In the genomic region with DNA sequence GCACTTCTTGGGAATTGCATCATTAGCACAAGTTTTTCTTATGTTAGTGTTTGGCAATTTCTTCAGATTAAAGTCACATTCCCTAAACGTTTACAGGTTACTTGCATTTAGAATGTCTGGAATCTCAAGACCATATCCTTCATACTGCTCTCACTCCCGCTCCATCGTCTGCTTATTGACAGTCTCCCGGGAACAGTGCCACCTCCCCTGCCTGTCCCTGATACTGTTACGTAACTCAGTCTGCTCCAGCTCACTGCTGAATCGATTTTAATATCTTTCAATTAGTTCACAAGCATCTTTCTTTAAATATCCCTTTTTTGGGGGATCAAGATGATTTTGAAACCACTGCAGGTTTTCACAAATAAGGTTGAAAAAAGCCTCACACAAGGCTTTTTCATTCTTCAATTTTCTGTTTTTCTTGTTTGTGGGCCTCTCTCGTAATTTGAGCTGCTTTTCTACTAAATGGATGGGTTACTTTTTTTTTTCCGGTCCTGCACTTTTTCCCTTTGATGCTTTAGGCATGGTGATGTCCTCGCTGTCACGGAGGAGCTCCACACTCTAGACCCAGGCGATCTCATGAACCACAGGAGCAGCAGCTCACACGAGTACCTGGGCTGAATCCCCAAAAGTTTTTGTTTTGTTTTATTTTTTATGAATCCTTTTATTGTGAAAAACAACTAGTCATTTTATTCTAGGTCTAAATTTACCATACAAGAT, we compare ENCODE assay signal across 19 cellular contexts. TPM values are rescaled to one million over a fixed set of nuclear protein-coding genes. Genes with fewer than 3 reads are reported as not detected.
DNase-seq lines count a peak whose midpoint lies in the region; ATAC-seq and TF ChIP-seq lines count a peak whose summit lies in the region.
"Had no signal": no experiment of that assay in that cellular context is flagged by ENCODE, and none has a peak within 500 bp of the region (broad histone marks: within the 10 kb centered on the region; RNA-seq: fewer than 3 reads in every experiment).

No MANE protein-coding gene starts in this region.

- peak overlapping the region; percentile 26 for H3K27ac Mint-ChIP-seq in nephron progenitor cell
- H3K27ac Mint-ChIP-seq: activated naive CD4-positive, alpha-beta T cell treated with anti-CD3 and anti-CD28 coated beads, Interleukin-2, amount 10 ng/mL, durations not matched to agents 7 days and 5 days; brain; IgD-negative memory B cell; T-helper 2 cell treated with Interferon-gamma antibody and Interleukin-4, amounts not matched to agents 5 μg/mL and 100 μg/mL, for 36 hours had no signal

- H3K27me3 Mint-ChIP-seq in nephron progenitor cell (ENCODE audit: low read depth, poor library complexity) = no peaks in the 10 kb centered on the region

- no peaks in the 10 kb centered on the region for H3K36me3 Mint-ChIP-seq in nephron progenitor cell (ENCODE audit: low read depth)
- H3K36me3 Mint-ChIP-seq: activated naive CD4-positive, alpha-beta T cell treated with anti-CD3 and anti-CD28 coated beads, Interleukin-2, amount 10 ng/mL, durations not matched to agents 7 days and 5 days; brain; IgD-negative memory B cell had no signal

- intact Hi-C loops in body of pancreas (cut with DNase I) = no loop called here
- intact Hi-C loops in psoas muscle (cut with DNase I) = no loop called here

- no peak overlapping the region for H3K27ac ChIP-seq in HEK293 (ENCODE audit: extremely low read depth, low read depth, low read length)
- H3K27ac ChIP-seq in body of pancreas = no peak overlapping the region
- no peak overlapping the region for H3K27ac ChIP-seq in psoas muscle
- H3K27ac ChIP-seq: BLaER1, sigmoid colon, testis had no signal

- TF ChIP-seq CTCF in HEK293 (tag by site-specific recombination; IDR thresholded peaks at IDR 0.05) (no peak), body of pancreas (IDR thresholded peaks at IDR 0.05) (no peak), nephron progenitor cell (IDR thresholded peaks at IDR 0.05) (no peak), psoas muscle (IDR thresholded peaks at IDR 0.05) (no peak)

- TF ChIP-seq POLR2A in body of pancreas (IDR thresholded peaks at IDR 0.05) = no peak

- H3K4me3 ChIP-seq in HEK293 (ENCODE audit: low read depth, low read length) (no peak overlapping the region), body of pancreas (no peak overlapping the region), psoas muscle (no peak overlapping the region)
- H3K4me3 ChIP-seq: BLaER1, sigmoid colon, testis had no signal

- H3K4me1 Mint-ChIP-seq in nephron progenitor cell = no peaks in the 10 kb centered on the region
- H3K4me1 Mint-ChIP-seq: activated naive CD4-positive, alpha-beta T cell treated with anti-CD3 and anti-CD28 coated beads, Interleukin-2, amount 10 ng/mL, durations not matched to agents 7 days and 5 days; brain; IgD-negative memory B cell had no signal

- peak overlapping the region; percentile 38 for H3K4me3 Mint-ChIP-seq in nephron progenitor cell
- H3K4me3 Mint-ChIP-seq: activated naive CD4-positive, alpha-beta T cell treated with anti-CD3 and anti-CD28 coated beads, Interleukin-2, amount 10 ng/mL, durations not matched to agents 7 days and 5 days; IgD-negative memory B cell; T-helper 2 cell treated with Interferon-gamma antibody and Interleukin-4, amounts not matched to agents 5 μg/mL and 100 μg/mL, for 36 hours had no signal

- H3K4me1 ChIP-seq in HEK293 (ENCODE audit: control insufficient read depth, insufficient read depth, low read length) (no peaks in the 10 kb centered on the region), body of pancreas (no peaks in the 10 kb centered on the region), psoas muscle (no peaks in the 10 kb centered on the region)
- H3K4me1 ChIP-seq: BLaER1, sigmoid colon, testis had no signal

- POLR2A ChIA-PET in HEK293 (lab: Yijun Ruan, JAX) = no interaction called here

- H3K27me3 ChIP-seq in body of pancreas (no peaks in the 10 kb centered on the region), psoas muscle (ENCODE audit: insufficient read depth in 3 of 3, low read length in 2 of 3) (no peaks in the 10 kb centered on the region)
- H3K27me3 ChIP-seq: BLaER1, sigmoid colon, testis had no signal

- 30 to 39% methylated on average over 12 of the region's 12 CpGs for WGBS in body of pancreas, 2 donors
- WGBS in psoas muscle, 3 donors = 12 to 20% (median 14%) methylated on average over 12 of the region's 12 CpGs

- DNase-seq in EL (peak; percentile 13), body of pancreas (peak; percentile 10 to 61 (median 26)), nephron progenitor cell (no peak), psoas muscle (no peak), DMS 273 treated with DMSO at 0.1 percent for 48 hours (lab: John Stamatoyannopoulos, UW) (no peak)
- DNase-seq in stimulated activated CD8-positive, alpha-beta memory T cell treated with anti-CD3 and anti-CD28 coated beads, Interleukin-4, amount 100 ng/mL, for 48 hours = no peak
- DNase-seq: activated CD4-positive, alpha-beta T cell treated with anti-CD3 and anti-CD28 coated beads for 4 hours; activated naive CD4-positive, alpha-beta T cell treated with anti-CD3 and anti-CD28 coated beads, Interleukin-2, amount 10 ng/mL, durations not matched to agents 7 days and 5 days; cortex of kidney; DMS53; NCI-H2227 treated with DMSO at 0.1 percent for 48 hours; SHP77 treated with DMSO at 0.1 percent for 48 hours; sigmoid colon; testis had no signal

- CTCF ChIA-PET in HEK293 (lab: Yijun Ruan, JAX) = interaction anchor here (0.7 to 2.1 kb wide), 3 partner anchors 8 to 142 kb away, joined by 3 to 10 read pairs (median 3); no protein-coding TSS in a partner anchor

- ATAC-seq in body of pancreas (no peak), psoas muscle (no peak)

- H3K36me3 ChIP-seq in HEK293 (ENCODE audit: control insufficient read depth in 2 of 2, insufficient read depth in 1 of 2, low read length in 2 of 2) (no peaks in the 10 kb centered on the region), body of pancreas (replicated peaks in 1 of 2; ENCODE audit: insufficient read depth in 1 of 2, low read depth in 2 of 2) (no peaks in the 10 kb centered on the region), psoas muscle (ENCODE audit: insufficient read depth in 1 of 2, low read depth in 1 of 2) (no peaks in the 10 kb centered on the region)
- H3K36me3 ChIP-seq: BLaER1, sigmoid colon had no signal

- H3K9me3 Mint-ChIP-seq in nephron progenitor cell = peaks cover 58% of the 10 kb centered on the region
- H3K9me3 Mint-ChIP-seq: activated naive CD4-positive, alpha-beta T cell treated with anti-CD3 and anti-CD28 coated beads, Interleukin-2, amount 10 ng/mL, durations not matched to agents 7 days and 5 days had no signal

- H3K9me3 ChIP-seq in HEK293 (ENCODE audit: control insufficient read depth, insufficient read depth, low read depth, low read length) (no peaks in the 10 kb centered on the region), body of pancreas (no peaks in the 10 kb centered on the region), psoas muscle (no peaks in the 10 kb centered on the region)
- H3K9me3 ChIP-seq: sigmoid colon, testis had no signal

TF ChIP-seq in HEK293, 187 proteins besides CTCF, POLR2A, EP300 and RAD21:
- peak; percentile 53; the same call in 1 of the 2 replicates for TF ChIP-seq ZBTB17 (tag by site-specific recombination; IDR thresholded peaks at IDR 0.05)
- TF ChIP-seq, protein P1, sequence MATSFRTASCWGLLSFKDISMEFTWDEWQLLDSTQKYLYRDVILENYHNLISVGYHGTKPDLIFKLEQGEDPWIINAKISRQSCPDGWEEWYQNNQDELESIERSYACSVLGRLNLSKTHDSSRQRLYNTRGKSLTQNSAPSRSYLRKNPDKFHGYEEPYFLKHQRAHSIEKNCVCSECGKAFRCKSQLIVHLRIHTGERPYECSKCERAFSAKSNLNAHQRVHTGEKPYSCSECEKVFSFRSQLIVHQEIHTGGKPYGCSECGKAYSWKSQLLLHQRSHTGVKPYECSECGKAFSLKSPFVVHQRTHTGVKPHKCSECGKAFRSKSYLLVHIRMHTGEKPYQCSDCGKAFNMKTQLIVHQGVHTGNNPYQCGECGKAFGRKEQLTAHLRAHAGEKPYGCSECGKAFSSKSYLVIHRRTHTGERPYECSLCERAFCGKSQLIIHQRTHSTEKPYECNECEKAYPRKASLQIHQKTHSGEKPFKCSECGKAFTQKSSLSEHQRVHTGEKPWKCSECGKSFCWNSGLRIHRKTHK (tag by site-specific recombination; IDR thresholded peaks at IDR 0.05) = no peak

RNA-seq across cellular contexts. Expression of a gene that starts 48.0 kb away (rescaled TPM):
- total RNA-seq in body of pancreas = not detected
- not detected for total RNA-seq in psoas muscle
- not detected for polyA plus RNA-seq in psoas muscle
- total RNA-seq: sigmoid colon had no signal
- polyA plus RNA-seq: IgD-negative memory B cell had no signal

Comparison
In these comparisons a context has a peak if more than half of its experiments do, and no peak if none do; other contexts are left out.
1. DNase-seq: peak in EL (single experiment) and body of pancreas (4 of 4); none in nephron progenitor cell (single experiment), stimulated activated CD8-positive, alpha-beta memory T cell treated with anti-CD3 and anti-CD28 coated beads, Interleukin-4, amount 100 ng/mL, for 48 hours (single experiment), psoas muscle (0 of 2) and DMS 273 treated with DMSO at 0.1 percent for 48 hours (single experiment).